Comparison of ENCODE assay signal across 8 cellular contexts in genomic region chr11:65419773-65420481, GRCh38. TPM values are rescaled to one million over a fixed set of nuclear protein-coding genes. Genes with fewer than 3 reads are reported as not detected.
DNase-seq lines count a peak whose midpoint lies in the region; ATAC-seq and TF ChIP-seq lines count a peak whose summit lies in the region.

No MANE protein-coding gene starts in this region.

- H3K36me3 ChIP-seq in CD4-positive, CD25-positive, alpha-beta regulatory T cell (ENCODE audit: control insufficient read depth, insufficient read depth, low read length): peaks cover 3% of the 10 kb centered on the region
- no peaks in the 10 kb centered on the region for H3K36me3 ChIP-seq in ovary

- H3K4me1 ChIP-seq in CD4-positive, CD25-positive, alpha-beta regulatory T cell (ENCODE audit: control insufficient read depth, insufficient read depth, low read length, poor library complexity, severe bottlenecking): peaks cover 73% of the 10 kb centered on the region
- H3K4me1 ChIP-seq in ovary (ENCODE audit: insufficient read depth): peaks cover 23% of the 10 kb centered on the region

- peak overlapping the region; percentile 90 to 97 (median 95) for H3K4me3 Mint-ChIP-seq in CD4-positive, CD25-positive, alpha-beta regulatory T cell

- peaks cover 15% of the 10 kb centered on the region for H3K36me3 Mint-ChIP-seq in CD4-positive, CD25-positive, alpha-beta regulatory T cell

- TF ChIP-seq POLR2A in ovary (IDR thresholded peaks at IDR 0.05): peak; percentile 31

- peak; percentile 51 to 93 (median 59) for DNase-seq in CD4-positive, CD25-positive, alpha-beta regulatory T cell
- DNase-seq in HS-5 (ENCODE audit: low read depth) (peak; percentile 60), RPMI8226 (peak; percentile 99), Right ventricle myocardium inferior (ENCODE audit: missing footprints) (peak; percentile 94), ovary (peak; percentile 82 to 91 (median 89)), DMS114 treated with DMSO at 0.1 percent for 48 hours (lab: John Stamatoyannopoulos, UW; ENCODE audit: unreplicated experiment) (no peak)

- H3K27ac Mint-ChIP-seq in CD4-positive, CD25-positive, alpha-beta regulatory T cell: peak overlapping the region; percentile 96 to 99 (median 98)

- H3K27me3 ChIP-seq in CD4-positive, CD25-positive, alpha-beta regulatory T cell (ENCODE audit: control insufficient read depth, insufficient read depth, low read length): no peaks in the 10 kb centered on the region
- H3K27me3 ChIP-seq in ovary: no peaks in the 10 kb centered on the region

- no peak for TF ChIP-seq CTCF in ovary (IDR thresholded peaks at IDR 0.05)

- peaks cover 0 to 3% (median 0%) of the 10 kb centered on the region in 7 donors for H3K9me3 Mint-ChIP-seq in CD4-positive, CD25-positive, alpha-beta regulatory T cell

- 1 to 2% (median 1%) methylated on average over 6 of the region's 6 CpGs for WGBS in adipose tissue, 3 donors
- WGBS in ovary, 3 donors: 2 to 3% (median 3%) methylated on average over 6 of the region's 6 CpGs

- TF ChIP-seq EP300 in ovary (IDR thresholded peaks at IDR 0.05): peak; percentile 47

- H3K27me3 Mint-ChIP-seq in CD4-positive, CD25-positive, alpha-beta regulatory T cell: peaks cover 9% of the 10 kb centered on the region

- peak overlapping the region; percentile 100 for H3K27ac ChIP-seq in CD4-positive, CD25-positive, alpha-beta regulatory T cell (ENCODE audit: insufficient read depth, low read length, poor library complexity, severe bottlenecking)
- peak overlapping the region; percentile 98 for H3K27ac ChIP-seq in adipose tissue (ENCODE audit: low read depth, low read length)
- peak overlapping the region; percentile 96 to 97 for H3K27ac ChIP-seq in ovary

- H3K9me3 ChIP-seq in CD4-positive, CD25-positive, alpha-beta regulatory T cell (ENCODE audit: control insufficient read depth in 2 of 2, low read length in 2 of 2): no peaks in the 10 kb centered on the region
- no peaks in the 10 kb centered on the region for H3K9me3 ChIP-seq in ovary

- H3K4me3 ChIP-seq in CD4-positive, CD25-positive, alpha-beta regulatory T cell (ENCODE audit: low read depth, low read length): peak overlapping the region; percentile 84
- peak overlapping the region; percentile 86 for H3K4me3 ChIP-seq in ovary

- peaks cover 4 to 62% (median 30%) of the 10 kb centered on the region in 4 donors for H3K4me1 Mint-ChIP-seq in CD4-positive, CD25-positive, alpha-beta regulatory T cell

- intact Hi-C loops in Right ventricle myocardium inferior (cut with DNase I): loop anchor here (2.0 to 5.0 kb wide), 2 partner anchors 37 to 152 kb away; partner anchors contain the start of genes FAM89B, SLC25A45 and ZNRD2
- intact Hi-C loops in ovary (cut with DNase I): loop anchor here in 3 of 4 donors (5.0 kb wide), 3 partner anchors 38 to 77 kb away; partner anchors contain the start of genes SLC25A45 (in 2 of the 3) and MALAT1 (in 1 of the 3)

- ATAC-seq in CD4-positive, CD25-positive, alpha-beta regulatory T cell (ENCODE audit: low read depth in 2 of 2): no peak
- ATAC-seq in Right ventricle myocardium inferior (peak; percentile 42), HG03439 (IDR thresholded peaks at IDR 0.05; ENCODE audit: unreplicated experiment) (no peak)

RNA-seq across cellular contexts. Expression of gene NEAT1, which starts 2.7 kb away (rescaled TPM):
- 890 TPM for total RNA-seq in CD4-positive, CD25-positive, alpha-beta regulatory T cell
- polyA plus RNA-seq in CD4-positive, CD25-positive, alpha-beta regulatory T cell: 1 to 10 TPM; 1.4 to 3.1 (median 1.9) TPM
- polyA plus RNA-seq in adipose tissue (1,000 to 10,000 TPM in 1 of 3 donors, 100 to 1,000 TPM in 2; 598 to 1,041 (median 691) TPM), ovary (100 to 1,000 TPM; 216 to 268 TPM)
- total RNA-seq in Right ventricle myocardium inferior (457 TPM), ovary (100 to 1,000 TPM; 175 to 850 (median 372) TPM)

RNA-seq across cellular contexts. Expression of gene FRMD8, which starts 33.5 kb away (rescaled TPM):
- 47.4 TPM for total RNA-seq in CD4-positive, CD25-positive, alpha-beta regulatory T cell
- polyA plus RNA-seq in CD4-positive, CD25-positive, alpha-beta regulatory T cell: 10 to 100 TPM; 48.7 to 55.1 (median 53.9) TPM
- 10 to 100 TPM; 16.5 to 30.6 (median 17.3) TPM for polyA plus RNA-seq in adipose tissue
- 8.2 TPM for total RNA-seq in Right ventricle myocardium inferior
- 10 to 100 TPM; 21.2 to 41.7 (median 25.5) TPM for total RNA-seq in ovary
- polyA plus RNA-seq in ovary: 10 to 100 TPM in 1 of 2 donors, 1 to 10 TPM in 1; 4.3 to 15.8 TPM

RNA-seq across cellular contexts. Expression of gene SLC25A45, which starts 37.5 kb away (rescaled TPM):
- 40.3 TPM for total RNA-seq in CD4-positive, CD25-positive, alpha-beta regulatory T cell
- polyA plus RNA-seq in CD4-positive, CD25-positive, alpha-beta regulatory T cell: 10 to 100 TPM; 11.1 to 16.9 (median 13.8) TPM
- polyA plus RNA-seq in adipose tissue: 10 to 100 TPM in 1 of 3 donors, 1 to 10 TPM in 2; 7.2 to 18.5 (median 8.2) TPM
- total RNA-seq in Right ventricle myocardium inferior: 5.6 TPM
- 1 to 10 TPM; 3.2 to 8.7 (median 4.6) TPM for total RNA-seq in ovary
- 1 to 10 TPM; 2.7 to 3.4 TPM for polyA plus RNA-seq in ovary
